In genomic region chr14:100346306-100347091, GRCh38 we compare ENCODE assay signal across 27 cellular contexts. TPM values are rescaled to one million over a fixed set of nuclear protein-coding genes. Genes with fewer than 3 reads are reported as not detected.
"Had no signal": no experiment of that assay in that cellular context is flagged by ENCODE, and none has a peak within 500 bp of the region (broad histone marks: within the 10 kb centered on the region; RNA-seq: fewer than 3 reads in every experiment).

No MANE protein-coding gene starts in this region.

- H3K4me1 Mint-ChIP-seq: neural progenitor cell had no signal

- H3K27ac Mint-ChIP-seq: activated CD4-positive, alpha-beta memory T cell treated with anti-CD3 and anti-CD28 coated beads, Interleukin-2, amount 10 ng/mL, durations not matched to agents 7 days and 5 days; activated naive CD4-positive, alpha-beta T cell treated with anti-CD3 and anti-CD28 coated beads, Interleukin-2, amount 10 ng/mL, durations not matched to agents 7 days and 5 days; memory B cell; naive thymus-derived CD8-positive, alpha-beta T cell; neural progenitor cell had no signal

- H3K4me3 ChIP-seq: breast epithelium, esophagus squamous epithelium, neural progenitor cell, right atrium auricular region, smooth muscle cell, suprapubic skin, tibial artery had no signal

- H3K9me3 Mint-ChIP-seq: activated CD4-positive, alpha-beta memory T cell treated with anti-CD3 and anti-CD28 coated beads, Interleukin-2, amount 10 ng/mL, durations not matched to agents 7 days and 5 days; activated naive CD4-positive, alpha-beta T cell treated with anti-CD3 and anti-CD28 coated beads, Interleukin-2, amount 10 ng/mL, durations not matched to agents 7 days and 5 days; memory B cell; naive thymus-derived CD8-positive, alpha-beta T cell; T-helper 1 cell treated with Interleukin-12 subunit alpha and Interleukin-12 subunit beta and Interleukin-4 antibody, amounts not matched to agents 30 μg/mL and 1 μg/mL, for 36 hours had no signal

- H3K27me3 Mint-ChIP-seq: activated CD4-positive, alpha-beta memory T cell treated with anti-CD3 and anti-CD28 coated beads, Interleukin-2, amount 10 ng/mL, durations not matched to agents 7 days and 5 days; activated naive CD4-positive, alpha-beta T cell treated with anti-CD3 and anti-CD28 coated beads, Interleukin-2, amount 10 ng/mL, durations not matched to agents 7 days and 5 days; memory B cell; naive thymus-derived CD8-positive, alpha-beta T cell had no signal

- DNase-seq: activated CD4-positive, alpha-beta memory T cell treated with anti-CD3 and anti-CD28 coated beads, Interleukin-2, amount 10 ng/mL, durations not matched to agents 7 days and 5 days; activated CD4-positive, alpha-beta T cell treated with anti-CD3 and anti-CD28 coated beads for 48 hours; activated effector memory CD4-positive, alpha-beta T cell treated with anti-CD3 and anti-CD28 coated beads, Interleukin-2, amount 50 U/mL, for 16 hours; activated naive CD4-positive, alpha-beta T cell treated with anti-CD3 and anti-CD28 coated beads, Interleukin-2, amount 10 ng/mL, durations not matched to agents 7 days and 5 days; dermis blood vessel endothelial cell; effector CD4-positive, alpha-beta T cell; esophagus squamous epithelium; left colon; naive thymus-derived CD8-positive, alpha-beta T cell; occipital lobe; stimulated activated CD4-positive, alpha-beta T cell treated with anti-CD3 and anti-CD28 coated beads, Interleukin-1b, Interleukin-23, amount 100 ng/mL, for 48 hours; stimulated activated CD4-positive, alpha-beta T cell treated with anti-CD3 and anti-CD28 coated beads, Interleukin-4, amount 100 ng/mL, for 4 hours; stimulated activated naive CD4-positive, alpha-beta T cell; T-helper 9 cell; tibial artery had no signal

- ATAC-seq: activated CD4-positive, CD25-positive, alpha-beta regulatory T cell treated with anti-CD3 and anti-CD28 coated beads, Interleukin-2, amount 50 U/mL, for 24 hours; left colon; naive thymus-derived CD8-positive, alpha-beta T cell had no signal

- H3K4me3 Mint-ChIP-seq: activated CD4-positive, alpha-beta memory T cell treated with anti-CD3 and anti-CD28 coated beads, Interleukin-2, amount 10 ng/mL, durations not matched to agents 7 days and 5 days; activated naive CD4-positive, alpha-beta T cell treated with anti-CD3 and anti-CD28 coated beads, Interleukin-2, amount 10 ng/mL, durations not matched to agents 7 days and 5 days; memory B cell; naive thymus-derived CD8-positive, alpha-beta T cell; neural progenitor cell; T-helper 1 cell treated with Interleukin-12 subunit alpha and Interleukin-12 subunit beta and Interleukin-4 antibody, amounts not matched to agents 30 μg/mL and 1 μg/mL, for 36 hours had no signal

RNA-seq across cellular contexts. Expression of gene SLC25A47, which starts 23.4 kb away (rescaled TPM):
- total RNA-seq: activated CD4-positive, alpha-beta memory T cell treated with anti-CD3 and anti-CD28 coated beads, Interleukin-2, amount 10 ng/mL, durations not matched to agents 7 days and 5 days; dermis blood vessel endothelial cell; esophagus squamous epithelium; frontal cortex; lower leg skin; naive thymus-derived CD8-positive, alpha-beta T cell; occipital lobe; pulmonary artery endothelial cell; right atrium auricular region; smooth muscle cell; urinary bladder had no signal
